Comparison of ENCODE assay signal across 19 cellular contexts in the genomic region with DNA sequence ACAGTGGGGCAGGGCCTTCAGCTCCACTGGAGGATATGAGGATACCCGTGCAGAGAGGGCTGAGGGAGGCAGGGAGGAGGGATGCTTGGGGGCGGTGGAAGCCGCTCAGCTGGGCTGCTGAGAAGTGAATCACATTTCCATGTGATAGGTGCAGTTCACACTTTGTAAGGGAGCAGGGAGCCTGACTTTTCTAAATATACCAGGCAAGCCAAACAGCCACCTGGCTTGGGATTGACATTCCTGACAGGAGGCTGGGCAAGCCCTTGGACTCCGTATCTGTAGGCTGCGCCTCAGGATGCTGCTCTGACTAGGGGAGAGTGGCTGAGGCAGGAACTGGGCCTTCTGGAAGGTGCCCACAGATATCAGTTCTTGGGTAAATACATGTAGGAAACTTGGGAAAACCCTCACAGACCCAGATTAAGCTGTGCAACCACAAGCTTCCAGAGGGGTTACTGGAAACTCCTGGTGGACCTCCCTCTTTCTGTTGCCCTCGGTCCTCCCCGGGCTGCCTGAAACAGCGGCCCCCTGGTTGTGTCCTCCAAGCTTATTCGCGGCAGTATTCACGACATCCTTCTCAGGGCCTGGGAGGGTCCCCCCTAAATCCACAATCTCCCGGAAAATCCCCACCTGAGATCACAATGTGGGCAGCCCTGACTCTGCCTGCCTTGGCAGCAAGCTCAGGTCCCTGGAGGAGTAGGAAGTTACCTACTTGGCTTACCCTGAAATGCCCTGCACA. TPM values are rescaled to one million over a fixed set of nuclear protein-coding genes. Genes with fewer than 3 reads are reported as not detected.
"Had no signal": no experiment of that assay in that cellular context is flagged by ENCODE, and none has a peak within 500 bp of the region (broad histone marks: within the 10 kb centered on the region; RNA-seq: fewer than 3 reads in every experiment).

No MANE protein-coding gene starts in this region.

- H3K27ac ChIP-seq: ascending aorta, parathyroid adenoma, thyroid gland had no signal

- H3K4me3 Mint-ChIP-seq: activated naive CD4-positive, alpha-beta T cell treated with anti-CD3 and anti-CD28 coated beads, Interleukin-2, amount 10 ng/mL, durations not matched to agents 7 days and 5 days; dendritic cell treated with granulocyte-macrophage colony-stimulating factor and Interleukin-4, amounts not matched to agents 40 ng/mL and 50 ng/mL, for 4 days; naive thymus-derived CD8-positive, alpha-beta T cell had no signal

- H3K36me3 ChIP-seq: ascending aorta, thyroid gland had no signal

- H3K27ac Mint-ChIP-seq: activated naive CD4-positive, alpha-beta T cell treated with anti-CD3 and anti-CD28 coated beads, Interleukin-2, amount 10 ng/mL, durations not matched to agents 7 days and 5 days; dendritic cell treated with granulocyte-macrophage colony-stimulating factor and Interleukin-4, amounts not matched to agents 40 ng/mL and 50 ng/mL, for 4 days; naive thymus-derived CD8-positive, alpha-beta T cell had no signal

- H3K4me1 ChIP-seq: ascending aorta, parathyroid adenoma, thyroid gland had no signal

- ATAC-seq: naive thymus-derived CD8-positive, alpha-beta T cell had no signal

- H3K4me1 Mint-ChIP-seq: activated naive CD4-positive, alpha-beta T cell treated with anti-CD3 and anti-CD28 coated beads, Interleukin-2, amount 10 ng/mL, durations not matched to agents 7 days and 5 days had no signal

- H3K36me3 Mint-ChIP-seq: activated naive CD4-positive, alpha-beta T cell treated with anti-CD3 and anti-CD28 coated beads, Interleukin-2, amount 10 ng/mL, durations not matched to agents 7 days and 5 days; naive thymus-derived CD8-positive, alpha-beta T cell had no signal

- H3K4me3 ChIP-seq: ascending aorta, thyroid gland had no signal

- DNase-seq: activated CD4-positive, alpha-beta T cell treated with anti-CD3 and anti-CD28 coated beads, Interleukin-2, amount 50 U/mL, for 1 hour; activated CD8-positive, alpha-beta memory T cell treated with anti-CD3 and anti-CD28 coated beads, Interleukin-2, amount 50 U/mL, for 4 hours; activated effector memory CD4-positive, alpha-beta T cell treated with Interleukin-2 at 50 U/mL for 16 hours; activated naive CD4-positive, alpha-beta T cell treated with anti-CD3 and anti-CD28 coated beads, Interleukin-2, amount 10 ng/mL, durations not matched to agents 7 days and 5 days; activated T-cell treated with anti-CD3 and anti-CD28 coated beads, Interleukin-2, amount 50 U/mL, for 48 hours; effector CD8-positive, alpha-beta T cell; kidney glomerular epithelial cell; mesendoderm; naive thymus-derived CD8-positive, alpha-beta T cell; stimulated activated CD4-positive, alpha-beta T cell treated with anti-CD3 and anti-CD28 coated beads, Interleukin-12 subunit alpha, Interleukin-12 subunit beta, amount 100 ng/mL, for 4 hours; stimulated activated CD4-positive, alpha-beta T cell treated with anti-CD3 and anti-CD28 coated beads, Interleukin-1b, Interleukin-23, amount 100 ng/mL, for 48 hours; stimulated activated naive CD4-positive, alpha-beta T cell treated with Interleukin-2 at 50 U/mL for 16 hours; T1000; thyroid gland had no signal

- H3K79me2 ChIP-seq: parathyroid adenoma had no signal

- H3K9me3 Mint-ChIP-seq: activated naive CD4-positive, alpha-beta T cell treated with anti-CD3 and anti-CD28 coated beads, Interleukin-2, amount 10 ng/mL, durations not matched to agents 7 days and 5 days; dendritic cell treated with granulocyte-macrophage colony-stimulating factor and Interleukin-4, amounts not matched to agents 40 ng/mL and 50 ng/mL, for 4 days; naive thymus-derived CD8-positive, alpha-beta T cell had no signal

- H3K9ac ChIP-seq: parathyroid adenoma had no signal

- FAIRE-seq: endothelial cell of umbilical vein had no signal

- H3K9me3 ChIP-seq: ascending aorta, thyroid gland had no signal

- H3K27me3 ChIP-seq: ascending aorta, thyroid gland had no signal

- H2AFZ ChIP-seq: parathyroid adenoma had no signal

RNA-seq across cellular contexts. Expression of a gene that starts 33.0 kb away (rescaled TPM):
- total RNA-seq: endothelial cell of umbilical vein; naive thymus-derived CD8-positive, alpha-beta T cell; T-helper 1 cell treated with Interleukin-12 subunit alpha and Interleukin-12 subunit beta and Interleukin-4 antibody, amounts not matched to agents 30 ng/mL and 1 ng/mL, for 36 hours had no signal
